Comparison of ENCODE assay signal across 9 cellular contexts in genomic region chr3:11498646-11499045, GRCh38.
DNase-seq lines count a peak whose midpoint lies in the region; ATAC-seq and TF ChIP-seq lines count a peak whose summit lies in the region.
"Had no signal": no experiment of that assay in that cellular context is flagged by ENCODE, and none has a peak within 500 bp of the region (broad histone marks: within the 10 kb centered on the region; RNA-seq: fewer than 3 reads in every experiment).

No MANE protein-coding gene starts in this region.

- H3K9me3 ChIP-seq in AG04450 (ENCODE audit: control insufficient read depth, insufficient read depth, low read length) (peaks cover 2% of the 10 kb centered on the region; the same call in 1 of the 2 replicates), mesenchymal stem cell (ENCODE audit: control insufficient read depth, low read length) (no peaks in the 10 kb centered on the region), endodermal cell (ENCODE audit: control insufficient read depth, low read length) (peaks cover 10% of the 10 kb centered on the region)

- no peak for TF ChIP-seq CTCF in AG04450 (IDR thresholded peaks at IDR 0.05; ENCODE audit: low read depth, low read length)
- TF ChIP-seq CTCF in chondrocyte (IDR thresholded peaks at IDR 0.05), result no peak
- TF ChIP-seq CTCF in endodermal cell (conservative IDR thresholded peaks at IDR 0.05), result no peak

- H3K36me3 ChIP-seq in mesenchymal stem cell (ENCODE audit: control insufficient read depth in 1 of 2, insufficient read depth in 2 of 2, low read depth in 1 of 2, low read length in 2 of 2) (no peaks in the 10 kb centered on the region), endodermal cell (ENCODE audit: control insufficient read depth, insufficient read depth, low read length) (no peaks in the 10 kb centered on the region)

- peak overlapping the region in 1 of 2 experiments; percentile 73 for H3K4ac ChIP-seq in mesenchymal stem cell (ENCODE audit: low read depth in 1 of 2, low read length in 2 of 2)

- H3K9me3 Mint-ChIP-seq in chondrocyte (ENCODE audit: low read depth), result no peaks in the 10 kb centered on the region
- peaks cover 10% of the 10 kb centered on the region for H3K9me3 Mint-ChIP-seq in endodermal cell
- no peaks in the 10 kb centered on the region for H3K9me3 Mint-ChIP-seq in stimulated activated effector memory CD8-positive, alpha-beta T cell treated with anti-CD3 and anti-CD28 coated beads, Interleukin-12 subunit alpha, Interleukin-12 subunit beta, amount 100 ng/mL, for 72 hours
- H3K9me3 Mint-ChIP-seq: activated naive CD4-positive, alpha-beta T cell treated with anti-CD3 and anti-CD28 coated beads, Interleukin-2, amount 50 U/mL, for 24 hours had no signal

- no peak overlapping the region for H2AFZ ChIP-seq in mesenchymal stem cell (ENCODE audit: low read depth, low read length)

- no peak overlapping the region for H3K14ac ChIP-seq in mesenchymal stem cell (ENCODE audit: low read length in 2 of 2)

- H3K36me3 Mint-ChIP-seq in chondrocyte (ENCODE audit: low read depth) (no peaks in the 10 kb centered on the region), endodermal cell (ENCODE audit: low read depth) (peaks cover 8% of the 10 kb centered on the region)
- H3K36me3 Mint-ChIP-seq in stimulated activated effector memory CD8-positive, alpha-beta T cell treated with anti-CD3 and anti-CD28 coated beads, Interleukin-12 subunit alpha, Interleukin-12 subunit beta, amount 100 ng/mL, for 72 hours, result no peaks in the 10 kb centered on the region

- peaks cover 42% of the 10 kb centered on the region for H3K4me1 Mint-ChIP-seq in chondrocyte (ENCODE audit: low read depth)
- peaks cover 19% of the 10 kb centered on the region for H3K4me1 Mint-ChIP-seq in endodermal cell
- H3K4me1 Mint-ChIP-seq in stimulated activated effector memory CD8-positive, alpha-beta T cell treated with anti-CD3 and anti-CD28 coated beads, Interleukin-12 subunit alpha, Interleukin-12 subunit beta, amount 100 ng/mL, for 72 hours, result peaks cover 6% of the 10 kb centered on the region
- H3K4me1 Mint-ChIP-seq: activated naive CD4-positive, alpha-beta T cell treated with anti-CD3 and anti-CD28 coated beads, Interleukin-2, amount 50 U/mL, for 24 hours had no signal

- peak overlapping the region; percentile 91 for H4K8ac ChIP-seq in mesenchymal stem cell (ENCODE audit: low read length)

- H2AK5ac ChIP-seq in mesenchymal stem cell (ENCODE audit: low read length, severe bottlenecking), result peak overlapping the region; percentile 86

- no peak for ATAC-seq in HG03432 (IDR thresholded peaks at IDR 0.05; ENCODE audit: unreplicated experiment)
- ATAC-seq in GM19023 (IDR thresholded peaks at IDR 0.05; ENCODE audit: unreplicated experiment), result no peak
- ATAC-seq in stimulated activated effector memory CD8-positive, alpha-beta T cell treated with anti-CD3 and anti-CD28 coated beads, Interleukin-12 subunit alpha, Interleukin-12 subunit beta, amount 100 ng/mL, for 72 hours, result no peak

- CTCF ChIA-PET in AG04450 (lab: Charles Lee), result interaction anchor here (1.4 kb wide), 1 partner anchor 120 kb away, joined by 3 read pairs; no protein-coding TSS in a partner anchor

- no peaks in the 10 kb centered on the region for H3K27me3 Mint-ChIP-seq in chondrocyte (ENCODE audit: low read depth)
- H3K27me3 Mint-ChIP-seq in endodermal cell (ENCODE audit: insufficient read depth), result peaks cover 3% of the 10 kb centered on the region
- H3K27me3 Mint-ChIP-seq: activated naive CD4-positive, alpha-beta T cell treated with anti-CD3 and anti-CD28 coated beads, Interleukin-2, amount 50 U/mL, for 24 hours had no signal

- DNase-seq in AG04450 (ENCODE audit: low read depth, low spot score) (no peak), NCI-H226 (peak; percentile 68), chondrocyte (ENCODE audit: low spot score) (no peak), mesenchymal stem cell (peak; percentile 71), endodermal cell (no peak)
- no peak for DNase-seq in stimulated activated effector memory CD8-positive, alpha-beta T cell treated with anti-CD3 and anti-CD28 coated beads, Interleukin-12 subunit alpha, Interleukin-12 subunit beta, amount 100 ng/mL, for 72 hours (ENCODE audit: low spot score in 2 of 2)

- peak overlapping the region; percentile 84 for H2BK5ac ChIP-seq in mesenchymal stem cell (ENCODE audit: low read depth, low read length, poor library complexity, severe bottlenecking)

- WGBS in mesenchymal stem cell, result 70% methylated on average over 1 of the region's 1 CpG
- 86% methylated on average over 1 of the region's 1 CpG; no CpG with 5 or more reads in 1 of the 2 experiments for WGBS in endodermal cell (ENCODE audit: insufficient coverage in 1 of 2, insufficient read length in 1 of 2), 2 experiments

- H3K27me3 ChIP-seq in AG04450 (ENCODE audit: control insufficient read depth, insufficient read depth, low read length), result no peaks in the 10 kb centered on the region
- H3K27me3 ChIP-seq in mesenchymal stem cell (ENCODE audit: control insufficient read depth in 1 of 2, insufficient read depth in 1 of 2, low read length in 2 of 2), result no peaks in the 10 kb centered on the region
- no peaks in the 10 kb centered on the region for H3K27me3 ChIP-seq in endodermal cell (ENCODE audit: control insufficient read depth, insufficient read depth, low read length, poor library complexity, severe bottlenecking)

- POLR2A ChIA-PET in AG04450 (lab: Yijun Ruan, JAX), result interaction anchor here (0.5 to 1.5 kb wide), 6 partner anchors 10 to 1010 kb away, joined by 3 to 20 read pairs (median 4); no protein-coding TSS in a partner anchor

- H3K18ac ChIP-seq in mesenchymal stem cell (ENCODE audit: low read depth in 1 of 2, low read length in 2 of 2), result peak overlapping the region; percentile 62 to 69

- H2BK15ac ChIP-seq in mesenchymal stem cell (ENCODE audit: low read depth, poor library complexity, severe bottlenecking), result no peak overlapping the region

- H3K4me3 ChIP-seq in AG04450 (ENCODE audit: low read depth, low read length) (no peak overlapping the region), mesenchymal stem cell (ENCODE audit: insufficient read depth in 1 of 2, low read depth in 1 of 2, low read length in 2 of 2) (no peak overlapping the region), endodermal cell (ENCODE audit: low read length) (no peak overlapping the region)

- H3K23ac ChIP-seq in mesenchymal stem cell (ENCODE audit: low read length in 2 of 2), result no peak overlapping the region

- H3K4me3 Mint-ChIP-seq in chondrocyte (ENCODE audit: unreplicated experiment) (no peak overlapping the region), endodermal cell (no peak overlapping the region)
- no peak overlapping the region for H3K4me3 Mint-ChIP-seq in stimulated activated effector memory CD8-positive, alpha-beta T cell treated with anti-CD3 and anti-CD28 coated beads, Interleukin-12 subunit alpha, Interleukin-12 subunit beta, amount 100 ng/mL, for 72 hours
- H3K4me3 Mint-ChIP-seq: activated naive CD4-positive, alpha-beta T cell treated with anti-CD3 and anti-CD28 coated beads, Interleukin-2, amount 50 U/mL, for 24 hours had no signal

- H3K4me1 ChIP-seq in mesenchymal stem cell (ENCODE audit: control insufficient read depth, insufficient read depth, low read depth, low read length) (peaks cover 16% of the 10 kb centered on the region), endodermal cell (ENCODE audit: control insufficient read depth, insufficient read depth, low read length) (peaks cover 3% of the 10 kb centered on the region)

- peak overlapping the region; percentile 8 to 67 for H2BK12ac ChIP-seq in mesenchymal stem cell (ENCODE audit: low read length in 2 of 2)

- H4K91ac ChIP-seq in mesenchymal stem cell (ENCODE audit: low read length), result peak overlapping the region; percentile 19

- H2BK120ac ChIP-seq in mesenchymal stem cell (ENCODE audit: low read depth, low read length), result no peak overlapping the region

- H3K27ac Mint-ChIP-seq in chondrocyte (ENCODE audit: unreplicated experiment) (peak overlapping the region; percentile 88), endodermal cell (no peak overlapping the region)
- H3K27ac Mint-ChIP-seq in stimulated activated effector memory CD8-positive, alpha-beta T cell treated with anti-CD3 and anti-CD28 coated beads, Interleukin-12 subunit alpha, Interleukin-12 subunit beta, amount 100 ng/mL, for 72 hours, result no peak overlapping the region
- H3K27ac Mint-ChIP-seq: activated naive CD4-positive, alpha-beta T cell treated with anti-CD3 and anti-CD28 coated beads, Interleukin-2, amount 50 U/mL, for 24 hours had no signal

- H3K9ac ChIP-seq in mesenchymal stem cell (ENCODE audit: low read length) (peak overlapping the region; percentile 56), endodermal cell (ENCODE audit: extremely low read depth, low read length, poor library complexity, severe bottlenecking) (no peak overlapping the region)

- peaks cover 4% of the 10 kb centered on the region for H3K79me1 ChIP-seq in mesenchymal stem cell (replicated peaks; ENCODE audit: low read length, poor library complexity, severe bottlenecking)

- H3K27ac ChIP-seq in AG04450 (ENCODE audit: low read depth, low read length), result peak overlapping the region; percentile 81
- peak overlapping the region; percentile 96 for H3K27ac ChIP-seq in mesenchymal stem cell (ENCODE audit: low read length, poor library complexity, severe bottlenecking)
- H3K27ac ChIP-seq in endodermal cell (ENCODE audit: low read depth, low read length), result no peak overlapping the region

- peak overlapping the region; percentile 26 for H3K4me2 ChIP-seq in mesenchymal stem cell (ENCODE audit: low read length, poor library complexity, severe bottlenecking)

Comparison
In these comparisons a context has a peak if more than half of its experiments do, and no peak if none do; other contexts are left out.
1. DNase-seq: peak in NCI-H226 (single experiment) and mesenchymal stem cell (single experiment); none in AG04450 (single experiment), chondrocyte (single experiment), endodermal cell (single experiment) and stimulated activated effector memory CD8-positive, alpha-beta T cell treated with anti-CD3 and anti-CD28 coated beads, Interleukin-12 subunit alpha, Interleukin-12 subunit beta, amount 100 ng/mL, for 72 hours (0 of 2).